Comparison of ENCODE assay signal across 9 cellular contexts in genomic region chr5:172807766-172808311, GRCh38. TPM values are rescaled to one million over a fixed set of nuclear protein-coding genes. Genes with fewer than 3 reads are reported as not detected.
DNase-seq lines count a peak whose midpoint lies in the region; ATAC-seq and TF ChIP-seq lines count a peak whose summit lies in the region.
"Had no signal": no experiment of that assay in that cellular context is flagged by ENCODE, and none has a peak within 500 bp of the region (broad histone marks: within the 10 kb centered on the region; RNA-seq: fewer than 3 reads in every experiment).

No MANE protein-coding gene starts in this region.

- no peak overlapping the region for H4K5ac ChIP-seq in mesendoderm (ENCODE audit: low read length)

- H3K4me3 ChIP-seq in adipocyte (ENCODE audit: low read length) (peak overlapping the region; percentile 78), mesendoderm (ENCODE audit: low read length) (no peak overlapping the region), tibial nerve (peak overlapping the region in 3 of 4 donors; percentile 14 to 28 (median 25)), ovary (no peak overlapping the region)

- H3K27ac ChIP-seq in mesendoderm (ENCODE audit: low read depth, low read length) (no peak overlapping the region), tibial nerve (peak overlapping the region in 3 of 4 donors; percentile 80 to 86 (median 84)), ovary (no peak overlapping the region)

- TF ChIP-seq EP300 in tibial nerve (IDR thresholded peaks at IDR 0.05) (no peak), ovary (IDR thresholded peaks at IDR 0.05) (no peak)

- H2AK5ac ChIP-seq in mesendoderm (ENCODE audit: low read length), result no peak overlapping the region

- WGBS in mesendoderm (ENCODE audit: extremely low coverage, insufficient coverage, low lambda C conversion rate), result no CpG with 5 or more reads among the region's 11 CpGs
- WGBS in tibial nerve, 2 donors, result 87 to 89% methylated on average over 11 of the region's 11 CpGs
- 93 to 96% (median 95%) methylated on average over 11 of the region's 11 CpGs for WGBS in ovary, 3 donors

- no peaks in the 10 kb centered on the region for H3K27me3 ChIP-seq in adipocyte (replicated peaks; ENCODE audit: control insufficient read depth, insufficient read depth, low read length)
- no peaks in the 10 kb centered on the region for H3K27me3 ChIP-seq in mesendoderm (ENCODE audit: insufficient read depth, low read length, poor library complexity)
- H3K27me3 ChIP-seq in tibial nerve, result no peaks in the 10 kb centered on the region
- H3K27me3 ChIP-seq in ovary, result no peaks in the 10 kb centered on the region

- DNase-seq in activated effector memory CD4-positive, alpha-beta T cell treated with anti-CD3 and anti-CD28 coated beads, Interleukin-2, amount 50 U/mL, for 16 hours, result peak; percentile 34
- no peak for DNase-seq in activated effector memory CD4-positive, alpha-beta T cell treated with Interleukin-2 at 50 U/mL for 16 hours
- DNase-seq in adipocyte (ENCODE audit: low read depth), result no peak
- no peak for DNase-seq in mesendoderm
- no peak for DNase-seq in tibial nerve (ENCODE audit: low spot score in 2 of 2)
- DNase-seq in ovary, result no peak
- no peak for DNase-seq in NCI-H748 (lab: John Stamatoyannopoulos, UW; ENCODE audit: unreplicated experiment)
- DNase-seq: NCI-H345 had no signal

- H3K36me3 ChIP-seq in adipocyte (ENCODE audit: control insufficient read depth, insufficient read depth, low read length, severe bottlenecking) (no peaks in the 10 kb centered on the region), mesendoderm (ENCODE audit: control insufficient read depth, insufficient read depth, low read length) (no peaks in the 10 kb centered on the region), tibial nerve (no peaks in the 10 kb centered on the region), ovary (no peaks in the 10 kb centered on the region)

- H3K4ac ChIP-seq in mesendoderm (ENCODE audit: low read depth, low read length), result peak overlapping the region; percentile 63

- TF ChIP-seq POLR2A in tibial nerve (IDR thresholded peaks at IDR 0.05), result no peak
- no peak for TF ChIP-seq POLR2A in ovary (IDR thresholded peaks at IDR 0.05)

- no peak overlapping the region for H4K8ac ChIP-seq in mesendoderm (ENCODE audit: low read depth, low read length)

- H3K23ac ChIP-seq in mesendoderm (ENCODE audit: low read length), result no peak overlapping the region

- no peak overlapping the region for H3K18ac ChIP-seq in mesendoderm (ENCODE audit: low read length)

- H3K9ac ChIP-seq in adipocyte (ENCODE audit: low read length), result peak overlapping the region; percentile 86
- H3K9ac ChIP-seq in mesendoderm (ENCODE audit: low read length), result no peak overlapping the region

- H3K79me2 ChIP-seq in mesendoderm (ENCODE audit: control insufficient read depth, insufficient read depth, low read length), result no peaks in the 10 kb centered on the region

- no peaks in the 10 kb centered on the region for H3K9me3 ChIP-seq in adipocyte (ENCODE audit: control insufficient read depth, low read length)
- H3K9me3 ChIP-seq in tibial nerve, result peaks cover 0 to 17% (median 0%) of the 10 kb centered on the region in 4 donors
- H3K9me3 ChIP-seq in ovary, result peaks cover 0 to 3% of the 10 kb centered on the region in 2 donors

- TF ChIP-seq CTCF in tibial nerve (IDR thresholded peaks at IDR 0.05), result no peak
- no peak for TF ChIP-seq CTCF in ovary (IDR thresholded peaks at IDR 0.05)

- no peak for ATAC-seq in GM19035 (IDR thresholded peaks at IDR 0.05; ENCODE audit: unreplicated experiment)

- H3K4me1 ChIP-seq in adipocyte (ENCODE audit: control insufficient read depth, insufficient read depth, low read length), result peaks cover 11% of the 10 kb centered on the region
- no peaks in the 10 kb centered on the region for H3K4me1 ChIP-seq in mesendoderm (ENCODE audit: control insufficient read depth, low read depth, low read length)
- H3K4me1 ChIP-seq in tibial nerve, result peaks cover 0 to 10% (median 0%) of the 10 kb centered on the region in 4 donors
- H3K4me1 ChIP-seq in ovary (ENCODE audit: insufficient read depth), result no peaks in the 10 kb centered on the region

- no peak overlapping the region for H3K4me2 ChIP-seq in mesendoderm (ENCODE audit: low read length)

- no peak overlapping the region for H3K56ac ChIP-seq in mesendoderm (ENCODE audit: low read length)

- no peak overlapping the region for H2BK120ac ChIP-seq in mesendoderm (ENCODE audit: low read depth, low read length)

- intact Hi-C loops in ovary (cut with DNase I), result no loop called here

- H2BK15ac ChIP-seq in mesendoderm (replicated peaks; ENCODE audit: low read depth), result no peak overlapping the region

- H3K79me1 ChIP-seq in mesendoderm (ENCODE audit: low read length), result no peaks in the 10 kb centered on the region

- H2BK5ac ChIP-seq in mesendoderm (ENCODE audit: low read length), result no peak overlapping the region

RNA-seq across cellular contexts. Expression of gene ERGIC1, which starts 26.2 kb away (rescaled TPM):
- polyA plus RNA-seq in mesendoderm (2013, experiment 1 of 2), result 55.0 TPM
- 57.1 TPM for polyA plus RNA-seq in mesendoderm (2013, experiment 2 of 2)
- total RNA-seq in tibial nerve (100 to 1,000 TPM in 2 of 4 donors, 10 to 100 TPM in 2; 60.9 to 123 (median 99.3) TPM), ovary (100 to 1,000 TPM in 2 of 7 donors, 10 to 100 TPM in 5; 41.7 to 132 (median 92.3) TPM)
- polyA plus RNA-seq in ovary, result 100 to 1,000 TPM in 1 of 2 donors, 10 to 100 TPM in 1; 76.4 to 147 TPM

RNA-seq across cellular contexts. Expression of gene DUSP1, which starts 36.8 kb away (rescaled TPM):
- 13.6 TPM for polyA plus RNA-seq in mesendoderm (2013, experiment 1 of 2)
- polyA plus RNA-seq in mesendoderm (2013, experiment 2 of 2), result 14.0 TPM
- total RNA-seq in tibial nerve (1,000 to 10,000 TPM; 1,787 to 2,412 (median 1,885) TPM), ovary (1,000 to 10,000 TPM in 2 of 7 donors, 100 to 1,000 TPM in 5; 112 to 2,672 (median 185) TPM)
- 100 to 1,000 TPM; 201 to 248 TPM for polyA plus RNA-seq in ovary

Comparison
In these comparisons a context has a peak if more than half of its experiments do, and no peak if none do; other contexts are left out.
1. H3K4me3 ChIP-seq: peak in adipocyte (single experiment) and tibial nerve (3 of 4); none in mesendoderm (single experiment) and ovary (single experiment).
2. H3K27ac ChIP-seq: peak in tibial nerve (3 of 4); none in mesendoderm (single experiment) and ovary (0 of 2).